12 cellular contexts compared by ENCODE assay signal in the genomic region with DNA sequence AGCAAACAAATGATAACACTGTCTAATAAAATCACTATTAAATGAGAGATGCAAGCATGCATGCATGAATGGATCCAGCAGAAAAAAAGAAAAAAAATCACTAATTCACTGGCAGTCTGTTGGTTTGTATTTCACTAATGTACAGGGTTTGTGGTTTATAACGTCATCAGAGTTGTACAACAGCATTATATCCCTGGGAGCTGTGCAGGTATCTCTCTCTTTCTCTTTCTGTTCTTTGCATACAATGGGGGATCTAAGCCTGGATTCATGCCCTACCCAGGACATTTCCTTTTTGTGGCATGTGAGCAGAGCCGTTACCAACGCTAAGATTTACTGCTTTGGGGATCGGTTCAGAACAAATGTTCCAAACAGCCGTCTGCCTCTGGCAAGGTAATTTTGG.
DNase-seq lines count a peak whose midpoint lies in the region; ATAC-seq and TF ChIP-seq lines count a peak whose summit lies in the region.
"Had no signal": no experiment of that assay in that cellular context is flagged by ENCODE, and none has a peak within 500 bp of the region (broad histone marks: within the 10 kb centered on the region; RNA-seq: fewer than 3 reads in every experiment).

No MANE protein-coding gene starts in this region.

- TF ChIP-seq EP300 in tibial nerve (IDR thresholded peaks at IDR 0.05), result no peak

- H3K4me1 ChIP-seq in tibial nerve (no peaks in the 10 kb centered on the region), lower lobe of right lung (no peaks in the 10 kb centered on the region)
- H3K4me1 ChIP-seq: colonic mucosa, right lobe of liver had no signal

- no peak for TF ChIP-seq POLR2A in tibial nerve (IDR thresholded peaks at IDR 0.05)

- intact Hi-C loops in lower lobe of right lung (cut with DNase I), result no loop called here

- no peak overlapping the region for H3K4me3 ChIP-seq in tibial nerve
- H3K4me3 ChIP-seq in lower lobe of right lung, result no peak overlapping the region
- H3K4me3 ChIP-seq: colonic mucosa, K562, right lobe of liver had no signal

- DNase-seq in DMS153 (lab: John Stamatoyannopoulos, UW) (peak; percentile 53), NCI-H2107 (lab: John Stamatoyannopoulos, UW) (peak; percentile 31), tibial nerve (ENCODE audit: low spot score in 2 of 2) (no peak), lower lobe of right lung (no peak), activated gamma-delta T cell (lab: John Stamatoyannopoulos, UW) (no peak), ecto neural progenitor cell (ENCODE audit: low spot score) (no peak)
- DNase-seq: colonic mucosa, DMS 273 treated with DMSO at 0.1 percent for 48 hours, right lobe of liver had no signal

- TF ChIP-seq CTCF in tibial nerve (IDR thresholded peaks at IDR 0.05), result no peak
- no peak for TF ChIP-seq CTCF in lower lobe of right lung (IDR thresholded peaks at IDR 0.05)

- peak; percentile 83 for ATAC-seq in GM19395 (IDR thresholded peaks at IDR 0.05; ENCODE audit: unreplicated experiment)
- ATAC-seq in HG02938 (IDR thresholded peaks at IDR 0.05; ENCODE audit: unreplicated experiment), result peak; percentile 66
- no peak for ATAC-seq in lower lobe of right lung
- ATAC-seq: K562, right lobe of liver had no signal

- H3K27me3 ChIP-seq in tibial nerve, result no peaks in the 10 kb centered on the region
- no peaks in the 10 kb centered on the region for H3K27me3 ChIP-seq in lower lobe of right lung (ENCODE audit: low read depth)
- H3K27me3 ChIP-seq: colonic mucosa, right lobe of liver had no signal

- no peaks in the 10 kb centered on the region for H3K36me3 ChIP-seq in tibial nerve
- no peaks in the 10 kb centered on the region for H3K36me3 ChIP-seq in lower lobe of right lung
- H3K36me3 ChIP-seq: colonic mucosa, right lobe of liver had no signal

- WGBS in tibial nerve, 2 donors, result 23 to 27% methylated on average over 5 of the region's 5 CpGs

- no peaks in the 10 kb centered on the region for H3K9me3 ChIP-seq in tibial nerve
- no peaks in the 10 kb centered on the region for H3K9me3 ChIP-seq in lower lobe of right lung
- H3K9me3 ChIP-seq: colonic mucosa, right lobe of liver had no signal

- H3K27ac ChIP-seq in tibial nerve, result no peak overlapping the region
- no peak overlapping the region for H3K27ac ChIP-seq in lower lobe of right lung
- H3K27ac ChIP-seq: colonic mucosa, right lobe of liver had no signal

Comparison
In these comparisons a context has a peak if more than half of its experiments do, and no peak if none do; other contexts are left out.
1. DNase-seq: peak in DMS153 (single experiment) and NCI-H2107 (single experiment); none in tibial nerve (0 of 2), lower lobe of right lung (single experiment), activated gamma-delta T cell (single experiment) and ecto neural progenitor cell (single experiment).
2. ATAC-seq: peak in GM19395 (single experiment) and HG02938 (single experiment); none in lower lobe of right lung (0 of 2).